Comparison of ENCODE assay signal across 20 cellular contexts in the genomic region with DNA sequence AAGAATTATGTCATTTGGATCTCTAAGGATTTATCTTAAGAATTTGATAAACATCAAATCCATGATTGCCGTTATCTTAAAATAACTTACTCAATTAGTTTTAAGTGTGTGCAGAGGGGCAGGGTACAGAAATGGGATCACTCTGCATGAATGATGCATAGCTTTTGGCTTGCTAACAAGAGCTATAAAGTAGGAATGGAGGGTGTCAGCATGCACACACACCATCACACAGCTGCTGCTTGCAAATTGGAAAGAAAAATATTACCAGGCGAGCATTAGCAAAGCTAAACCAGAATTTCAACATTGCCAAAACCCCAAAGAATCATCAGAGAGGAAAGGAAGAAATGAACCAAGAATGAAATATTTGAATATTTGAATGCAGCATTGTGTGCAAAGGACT.
"Had no signal": no experiment of that assay in that cellular context is flagged by ENCODE, and none has a peak within 500 bp of the region (broad histone marks: within the 10 kb centered on the region; RNA-seq: fewer than 3 reads in every experiment).

No MANE protein-coding gene starts in this region.

- DNase-seq: activated CD4-positive, alpha-beta T cell treated with anti-CD3 and anti-CD28 coated beads for 1 hour; activated CD8-positive, alpha-beta memory T cell treated with anti-CD3 and anti-CD28 coated beads for 24 hours; activated CD8-positive, alpha-beta memory T cell treated with anti-CD3 and anti-CD28 coated beads, Interleukin-2, amount 50 U/mL, for 48 hours; activated gamma-delta T cell; central memory CD4-positive, alpha-beta T cell; foreskin melanocyte; glutamatergic neuron; kidney; left ventricle myocardium inferior; mammary epithelial cell; midbrain; naive B cell; retina; stimulated activated CD4-positive, alpha-beta T cell treated with anti-CD3 and anti-CD28 coated beads, Interleukin-15, amount 100 ng/mL, for 24 hours; stimulated activated CD4-positive, alpha-beta T cell treated with anti-CD3 and anti-CD28 coated beads, Interleukin-2, amount 100 ng/mL, for 48 hours; T-helper 17 cell; transverse colon; uterus; WERI-Rb-1 had no signal

- H3K4me3 ChIP-seq: left ventricle myocardium inferior, suprapubic skin, transverse colon, uterus had no signal

- H3K27me3 ChIP-seq: suprapubic skin, transverse colon, uterus had no signal

- H3K9me3 ChIP-seq: left ventricle myocardium inferior, suprapubic skin, transverse colon, uterus had no signal

- H3K27ac ChIP-seq: left ventricle myocardium inferior, suprapubic skin, transverse colon, uterus, WERI-Rb-1 had no signal

- H3K36me3 ChIP-seq: left ventricle myocardium inferior, suprapubic skin, transverse colon, uterus, WERI-Rb-1 had no signal

- H3K4me1 ChIP-seq: left ventricle myocardium inferior, suprapubic skin, transverse colon, uterus had no signal

- ATAC-seq: T-helper 17 cell had no signal
